In the genomic region with DNA sequence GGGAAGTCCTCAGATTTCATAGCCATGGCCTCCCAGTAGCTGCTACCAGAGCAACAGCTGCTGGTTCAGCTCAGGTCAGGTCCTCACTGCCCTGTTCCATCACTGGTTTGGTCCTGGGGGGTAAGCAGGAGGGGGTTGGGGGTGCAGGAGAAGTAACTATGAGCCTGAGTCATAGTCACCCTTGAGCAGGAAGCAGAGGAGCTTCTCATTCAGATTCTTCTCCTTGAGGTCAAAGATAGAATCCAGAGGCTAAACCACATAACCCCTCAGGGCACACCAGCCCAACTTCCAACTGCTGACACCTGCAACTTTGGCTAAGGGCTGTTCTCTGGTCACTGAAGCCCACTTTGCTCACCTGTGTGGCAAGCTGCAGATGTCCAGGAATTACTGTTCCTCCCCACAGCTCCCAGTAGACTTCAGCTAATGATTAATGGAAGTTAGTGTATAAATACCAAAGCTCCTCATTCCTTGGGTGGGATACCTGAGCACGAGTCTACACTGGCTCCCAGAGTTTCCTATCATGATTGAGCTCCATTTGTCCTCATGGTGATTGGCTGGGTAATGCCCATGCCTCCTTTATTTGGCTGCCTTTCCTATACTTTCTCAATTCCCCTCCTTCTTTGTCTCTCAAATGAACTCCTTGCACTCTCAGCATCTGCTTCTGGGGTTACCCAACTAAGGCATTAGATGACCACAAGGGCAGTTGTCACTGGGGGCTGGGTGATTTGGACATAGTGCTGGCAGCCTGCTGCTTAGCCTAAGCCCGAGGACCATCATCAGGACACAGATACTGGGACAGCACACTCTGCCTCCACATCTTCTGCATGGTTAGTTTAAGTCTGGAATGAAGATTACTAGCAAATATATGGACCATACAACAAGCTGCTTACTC, we compare ENCODE assay signal across 1 cellular context.
TF ChIP-seq lines count a peak whose summit lies in the region.

No MANE protein-coding gene starts in this region.

TF ChIP-seq in IMR-90, 13 proteins besides CTCF, POLR2A, EP300 and RAD21:
- TF ChIP-seq MAFK (IDR thresholded peaks at IDR 0.05; ENCODE audit: low read depth, low read length) (no peak), NFE2L2 (IDR thresholded peaks at IDR 0.05; ENCODE audit: low read depth, low read length) (no peak), RFX5 (IDR thresholded peaks at IDR 0.05; ENCODE audit: low read depth, low read length) (no peak), BHLHE40 (IDR thresholded peaks at IDR 0.05; ENCODE audit: low read depth, low read length) (no peak), FOS (IDR thresholded peaks at IDR 0.05; ENCODE audit: low read depth, low read length) (no peak), RCOR1 (IDR thresholded peaks at IDR 0.05; ENCODE audit: insufficient replicate concordance, low read length) (no peak), CHD1 (IDR thresholded peaks at IDR 0.05; ENCODE audit: low read depth, low read length) (no peak), SMC3 (IDR thresholded peaks at IDR 0.05; ENCODE audit: low read depth, low read length) (no peak), MXI1 (IDR thresholded peaks at IDR 0.05; ENCODE audit: borderline replicate concordance, low read depth, low read length) (no peak), USF2 (IDR thresholded peaks at IDR 0.05; ENCODE audit: low read depth, low read length) (no peak), MAZ (IDR thresholded peaks at IDR 0.05; ENCODE audit: borderline replicate concordance, low read depth, low read length) (no peak; the same call in 1 of the 2 replicates)
